10 cellular contexts compared by ENCODE assay signal in the genomic region with DNA sequence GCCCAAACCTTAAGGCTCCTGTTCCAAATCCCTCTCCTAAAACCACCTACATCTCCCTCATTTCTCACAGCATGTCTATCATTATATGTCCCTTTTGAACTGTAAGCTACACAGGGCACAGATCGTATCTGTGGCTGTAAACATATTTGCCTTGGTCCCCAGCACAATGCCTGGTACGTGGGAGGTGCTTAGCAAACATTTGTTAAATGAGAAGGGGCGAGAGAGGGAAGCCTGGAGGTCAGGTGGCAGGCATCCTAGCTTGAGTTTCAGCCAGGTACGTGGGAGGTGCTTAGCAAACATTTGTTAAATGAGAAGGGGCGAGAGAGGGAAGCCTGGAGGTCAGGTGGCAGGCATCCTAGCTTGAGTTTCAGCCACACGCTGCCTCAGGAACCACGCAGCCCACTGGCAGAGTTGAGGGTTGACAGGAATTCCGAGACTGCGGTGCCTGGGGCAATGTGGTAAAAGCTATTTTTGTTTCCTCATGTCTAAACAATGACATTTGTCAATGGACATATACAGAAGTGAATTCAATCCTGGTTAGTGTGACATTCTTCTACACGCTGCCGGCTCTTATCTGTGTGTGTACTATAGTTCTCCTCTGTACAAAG.
DNase-seq lines count a peak whose midpoint lies in the region; ATAC-seq, FAIRE-seq and TF ChIP-seq lines count a peak whose summit lies in the region.
"Had no signal": no experiment of that assay in that cellular context is flagged by ENCODE, and none has a peak within 500 bp of the region (broad histone marks: within the 10 kb centered on the region; RNA-seq: fewer than 3 reads in every experiment).

No MANE protein-coding gene starts in this region.

- H4K20me1 ChIP-seq in IMR-90 (ENCODE audit: insufficient read depth, low read length) = no peaks in the 10 kb centered on the region
- H4K20me1 ChIP-seq in keratinocyte (ENCODE audit: control insufficient read depth, extremely low read depth, insufficient read depth, low read length) = no peaks in the 10 kb centered on the region

- peak; percentile 79 for FAIRE-seq in keratinocyte (lab: Jason Lieb, UNC)
- FAIRE-seq: K562 had no signal

- H4K5ac ChIP-seq in IMR-90 (ENCODE audit: low read depth, low read length) = no peak overlapping the region

- H3K27me3 ChIP-seq in IMR-90 (ENCODE audit: control insufficient read depth, insufficient read depth, low read length) (no peaks in the 10 kb centered on the region), body of pancreas (no peaks in the 10 kb centered on the region), keratinocyte (ENCODE audit: control insufficient read depth, extremely low read depth, insufficient read depth, low read length) (no peaks in the 10 kb centered on the region)

- peak overlapping the region in 1 of 2 experiments; percentile 75; a peak in 2 of 4 replicates for H4K8ac ChIP-seq in IMR-90 (ENCODE audit: low read depth in 2 of 2, low read length in 2 of 2)

- H3K9me3 ChIP-seq in IMR-90 (ENCODE audit: control insufficient read depth, insufficient read depth, low read length) = no peaks in the 10 kb centered on the region
- H3K9me3 ChIP-seq in body of pancreas = no peaks in the 10 kb centered on the region
- H3K9me3 ChIP-seq in keratinocyte (ENCODE audit: control insufficient read depth, low read depth, low read length) = no peaks in the 10 kb centered on the region

- TF ChIP-seq POLR2A in IMR-90 (IDR thresholded peaks at IDR 0.05; ENCODE audit: low read depth, low read length) (no peak), body of pancreas (IDR thresholded peaks at IDR 0.05) (no peak)

- intact Hi-C loops in IMR-90 (cut with micrococcal nuclease) = no loop called here
- intact Hi-C loops in body of pancreas (cut with DNase I) = no loop called here

- in situ Hi-C loops in IMR-90 (cut with MboI; ENCODE audit: low sequenced_read_pairs) = no loop called here

- H3K9ac ChIP-seq in IMR-90 (ENCODE audit: low read depth, low read length) = no peak overlapping the region
- peak overlapping the region; percentile 18 for H3K9ac ChIP-seq in keratinocyte (ENCODE audit: control insufficient read depth, extremely low read depth, insufficient read depth, low read length)
- H3K9ac ChIP-seq: GM23248 had no signal

- dilution Hi-C loops in IMR-90 (cut with HindIII; ENCODE audit: low sequenced_read_pairs, unreplicated experiment) = no loop called here
- dilution Hi-C loops in keratinocyte (cut with MboI; ENCODE audit: extremely low pct_ligation_motif_present, low sequenced_read_pairs) = no loop called here

- ATAC-seq in IMR-90 (ENCODE audit: low read depth) (no peak), body of pancreas (peak; percentile 67), GM21381 (IDR thresholded peaks at IDR 0.05; ENCODE audit: unreplicated experiment) (no peak), HG02759 (IDR thresholded peaks at IDR 0.05; ENCODE audit: unreplicated experiment) (no peak), HG02763 (IDR thresholded peaks at IDR 0.05; ENCODE audit: unreplicated experiment) (no peak)
- ATAC-seq: K562 had no signal

- no peak overlapping the region for H2AFZ ChIP-seq in IMR-90 (replicated peaks; ENCODE audit: low read length, poor library complexity)
- H2AFZ ChIP-seq in keratinocyte (ENCODE audit: control insufficient read depth, low read length) = no peak overlapping the region
- H2AFZ ChIP-seq: GM23248 had no signal

- H3K4me3 ChIP-seq in IMR-90 (ENCODE audit: insufficient read depth, low read depth, low read length) = no peak overlapping the region
- H3K4me3 ChIP-seq in body of pancreas = no peak overlapping the region
- H3K4me3 ChIP-seq in keratinocyte (ENCODE audit: control insufficient read depth in 2 of 3, extremely low read depth in 1 of 3, insufficient read depth in 2 of 3, low read depth in 1 of 3, low read length in 3 of 3) = no peak overlapping the region
- H3K4me3 ChIP-seq in coronary artery = no peak overlapping the region
- H3K4me3 ChIP-seq: GM23248, K562 had no signal

- H3K23ac ChIP-seq in IMR-90 (ENCODE audit: low read depth, low read length) = peak overlapping the region; percentile 72

- H3K14ac ChIP-seq in IMR-90 (replicated peaks; ENCODE audit: low read depth, low read length) = peak overlapping the region; percentile 42; the same call in 1 of the 2 replicates

- H2BK15ac ChIP-seq in IMR-90 (ENCODE audit: low read depth, low read length) = no peak overlapping the region; the same call in 1 of the 3 replicates

- H3K4ac ChIP-seq in IMR-90 (ENCODE audit: low read depth, low read length) = peak overlapping the region; percentile 71

- peak overlapping the region; percentile 85 for H2BK120ac ChIP-seq in IMR-90 (ENCODE audit: low read depth, low read length)

- peaks cover 0 to 4% of the 10 kb centered on the region in 2 experiments; a peak in 1 of 4 replicates for H3K79me1 ChIP-seq in IMR-90 (ENCODE audit: low read depth in 1 of 2, low read length in 2 of 2)

- H3K4me1 ChIP-seq in IMR-90 (ENCODE audit: control insufficient read depth, insufficient read depth, low read length) (peaks cover 10% of the 10 kb centered on the region), body of pancreas (no peaks in the 10 kb centered on the region), keratinocyte (ENCODE audit: control insufficient read depth, extremely low read depth, insufficient read depth, low read length) (peaks cover 39% of the 10 kb centered on the region)

- H3K56ac ChIP-seq in IMR-90 (ENCODE audit: extremely low read depth, insufficient read depth, low read length) = no peak overlapping the region

- H3K9me1 ChIP-seq in IMR-90 (ENCODE audit: insufficient read depth, low read length) = peaks cover 15% of the 10 kb centered on the region
- H3K9me1 ChIP-seq in keratinocyte (ENCODE audit: control insufficient read depth, extremely low read depth, insufficient read depth, low read length) = no peaks in the 10 kb centered on the region

- CTCF ChIA-PET in IMR-90 (lab: Yijun Ruan, JAX) = interaction anchor here (2.8 kb wide), 1 partner anchor 15 kb away, joined by 9 read pairs; no protein-coding TSS in a partner anchor

- no peaks in the 10 kb centered on the region for H3K36me3 ChIP-seq in IMR-90 (ENCODE audit: control insufficient read depth, insufficient read depth, low read length)
- H3K36me3 ChIP-seq in body of pancreas (replicated peaks in 1 of 2; ENCODE audit: insufficient read depth in 1 of 2, low read depth in 2 of 2) = no peaks in the 10 kb centered on the region
- no peaks in the 10 kb centered on the region for H3K36me3 ChIP-seq in keratinocyte (ENCODE audit: control insufficient read depth in 2 of 2, extremely low read depth in 1 of 2, insufficient read depth in 2 of 2, low read length in 2 of 2)

- H3K18ac ChIP-seq in IMR-90 (ENCODE audit: low read depth, low read length) = no peak overlapping the region

- no peak overlapping the region for H3K4me2 ChIP-seq in IMR-90 (ENCODE audit: low read depth, low read length)
- peak overlapping the region; percentile 37 for H3K4me2 ChIP-seq in keratinocyte (ENCODE audit: control insufficient read depth, extremely low read depth, insufficient read depth, low read depth, low read length)

- peak overlapping the region; percentile 38; the same call in 1 of the 2 replicates for H4K91ac ChIP-seq in IMR-90 (ENCODE audit: insufficient read depth, low read depth, low read length)

- peak; percentile 14 for DNase-seq in 8988T
- no peak for DNase-seq in IMR-90
- DNase-seq in body of pancreas = peak; percentile 19 to 24 (median 21)
- peak; percentile 61 for DNase-seq in keratinocyte (ENCODE audit: low read depth, low spot score)
- no peak for DNase-seq in coronary artery (ENCODE audit: low spot score)
- DNase-seq: GM23248 had no signal

- H2AK9ac ChIP-seq in IMR-90 (replicated peaks; ENCODE audit: low read depth, low read length, poor library complexity) = no peak overlapping the region

- peak overlapping the region; percentile 77; the same call in 1 of the 2 replicates for H2BK20ac ChIP-seq in IMR-90 (ENCODE audit: low read depth, low read length)

- WGBS in IMR-90 (ENCODE audit: extremely low coverage in 2 of 2, insufficient read length in 1 of 2), 2 experiments = 80% methylated on average over 1 of the region's 11 CpGs; no CpG with 5 or more reads in 1 of the 2 experiments
- 36 to 42% methylated on average over 11 of the region's 11 CpGs for WGBS in body of pancreas, 2 donors

- H2BK5ac ChIP-seq in IMR-90 (ENCODE audit: low read depth, low read length, poor library complexity, severe bottlenecking) = no peak overlapping the region

- peaks cover 12% of the 10 kb centered on the region for H3K79me2 ChIP-seq in keratinocyte (ENCODE audit: control insufficient read depth, insufficient read depth, low read length)

- no peak for TF ChIP-seq RAD21 in IMR-90 (IDR thresholded peaks at IDR 0.05; ENCODE audit: low read length)

- H3K27ac ChIP-seq in IMR-90 (ENCODE audit: insufficient read depth, low read length) (no peak overlapping the region), body of pancreas (peak overlapping the region in 1 of 4 donors; percentile 17), keratinocyte (ENCODE audit: control insufficient read depth, insufficient read depth, low read length) (no peak overlapping the region), coronary artery (no peak overlapping the region)
- H3K27ac ChIP-seq: GM23248 had no signal

- POLR2A ChIA-PET in IMR-90 (lab: Charles Lee; ENCODE audit: unreplicated experiment) = interaction anchor here (0.6 kb wide), 1 partner anchor 133 kb away, joined by 9 read pairs; no protein-coding TSS in a partner anchor

- TF ChIP-seq CTCF in IMR-90 (conservative IDR thresholded peaks at IDR 0.05; ENCODE audit: low read depth, low read length) = no peak
- TF ChIP-seq CTCF in body of pancreas (IDR thresholded peaks at IDR 0.05) = no peak
- peak in 1 of 3 experiments; percentile 7 for TF ChIP-seq CTCF in keratinocyte (optimal IDR thresholded peaks at IDR 0.05 in 1 of 3, IDR thresholded peaks at IDR 0.05 in 1 of 3, conservative IDR thresholded peaks at IDR 0.05 in 1 of 3; ENCODE audit: extremely low read depth in 1 of 3, insufficient read depth in 2 of 3, low read length in 3 of 3)
- TF ChIP-seq CTCF in coronary artery (IDR thresholded peaks at IDR 0.05) = no peak

- BruUV-seq in IMR-90 (replicated peaks; lab: Mats Ljungman, UMichigan) = no TSS peak

- peak overlapping the region; percentile 5; the same call in 1 of the 2 replicates for H2AK5ac ChIP-seq in IMR-90 (ENCODE audit: low read depth, low read length)

TF ChIP-seq in IMR-90, 13 proteins besides CTCF, POLR2A, EP300 and RAD21:
- TF ChIP-seq MAFK (IDR thresholded peaks at IDR 0.05; ENCODE audit: low read depth, low read length) = no peak

Comparison
In these comparisons a context has a peak if more than half of its experiments do, and no peak if none do; other contexts are left out.
1. DNase-seq: peak in 8988T (single experiment), body of pancreas (4 of 4) and keratinocyte (single experiment); none in IMR-90 (single experiment) and coronary artery (single experiment).